Comparison of ENCODE assay signal across 11 cellular contexts in the genomic region with DNA sequence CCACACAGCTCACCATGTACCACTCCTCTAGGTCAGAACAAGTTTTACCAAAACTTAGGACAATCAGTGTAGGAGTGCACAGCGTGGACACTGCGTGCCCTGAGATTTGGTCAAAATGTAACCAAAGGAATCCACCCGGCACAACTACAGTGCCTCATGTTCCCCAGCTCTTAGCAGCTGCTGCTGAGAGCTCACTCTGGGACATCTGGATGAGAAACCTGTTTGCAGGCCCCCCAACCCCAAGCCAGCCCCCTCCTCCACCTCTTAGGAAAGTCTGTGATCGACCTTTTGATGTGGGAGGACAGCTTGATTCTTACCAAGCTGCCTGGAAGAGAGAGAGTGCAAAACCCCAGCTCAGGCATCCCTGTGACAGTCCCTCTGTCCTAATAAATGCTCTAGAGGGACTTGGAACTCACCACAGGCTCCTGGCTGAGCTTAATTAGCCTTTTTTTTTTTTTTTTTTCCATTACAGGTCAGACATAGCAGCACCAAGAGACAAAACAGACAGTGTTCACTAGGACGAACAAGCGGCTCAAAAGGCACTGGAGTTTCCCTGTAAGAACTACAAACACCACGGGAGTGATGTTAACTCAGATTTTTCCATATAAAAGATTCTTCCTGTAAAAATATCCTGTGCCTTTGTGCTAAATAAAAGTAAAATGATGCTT.
DNase-seq lines count a peak whose midpoint lies in the region; ATAC-seq and TF ChIP-seq lines count a peak whose summit lies in the region.
"Had no signal": no experiment of that assay in that cellular context is flagged by ENCODE, and none has a peak within 500 bp of the region (broad histone marks: within the 10 kb centered on the region; RNA-seq: fewer than 3 reads in every experiment).

No MANE protein-coding gene starts in this region.

- H3K27ac Mint-ChIP-seq in activated T-helper 1 cell treated with anti-CD3 and anti-CD28 coated beads, Interleukin-12 subunit alpha, Interleukin-12 subunit beta, Interleukin-2, Interleukin-4 antibody, amounts not matched to agents 30 ng/mL and 10 ng/mL and 1 ng/mL, durations not matched to agents 14 hours and 24 hours and 36 hours: no peak overlapping the region
- H3K27ac Mint-ChIP-seq in CD8-positive, alpha-beta T cell: no peak overlapping the region
- H3K27ac Mint-ChIP-seq: stimulated activated naive CD8-positive, alpha-beta T cell treated with anti-CD3 and anti-CD28 coated beads, Interleukin-15, Interleukin-2, amounts not matched to agents 100 ng/mL and 50 ng/mL, for 24 hours had no signal

- CTCF ChIA-PET in CD8-positive, alpha-beta T cell (lab: Charles Lee): interaction anchor here (0.8 kb wide), 1 partner anchor 11 kb away, joined by 4 read pairs; no protein-coding TSS in a partner anchor

- H3K4me3 ChIP-seq in coronary artery (peak overlapping the region; percentile 75), lower lobe of right lung (peak overlapping the region; percentile 61), thyroid gland (replicated peaks in 1 of 3) (peak overlapping the region; percentile 18 to 49 (median 37))
- H3K4me3 ChIP-seq in CD8-positive, alpha-beta T cell (ENCODE audit: low read depth, low read length): no peak overlapping the region
- H3K4me3 ChIP-seq: A549 had no signal

- no peaks in the 10 kb centered on the region for H3K9me3 Mint-ChIP-seq in activated T-helper 1 cell treated with anti-CD3 and anti-CD28 coated beads, Interleukin-12 subunit alpha, Interleukin-12 subunit beta, Interleukin-2, Interleukin-4 antibody, amounts not matched to agents 30 ng/mL and 10 ng/mL and 1 ng/mL, durations not matched to agents 14 hours and 24 hours and 36 hours
- no peaks in the 10 kb centered on the region for H3K9me3 Mint-ChIP-seq in CD8-positive, alpha-beta T cell
- H3K9me3 Mint-ChIP-seq: stimulated activated naive CD8-positive, alpha-beta T cell treated with anti-CD3 and anti-CD28 coated beads, Interleukin-15, Interleukin-2, amounts not matched to agents 100 ng/mL and 50 ng/mL, for 24 hours had no signal

- no peak for TF ChIP-seq CTCF in coronary artery (IDR thresholded peaks at IDR 0.05)
- TF ChIP-seq CTCF in lower lobe of right lung (IDR thresholded peaks at IDR 0.05): no peak
- no peak for TF ChIP-seq CTCF in thyroid gland (IDR thresholded peaks at IDR 0.05)
- TF ChIP-seq CTCF in CD8-positive, alpha-beta T cell (IDR thresholded peaks at IDR 0.05): no peak

- no peak for ATAC-seq in lower lobe of right lung
- no peak for ATAC-seq in CD8-positive, alpha-beta T cell
- ATAC-seq: A549 had no signal

- H3K36me3 ChIP-seq in lower lobe of right lung (no peaks in the 10 kb centered on the region), thyroid gland (no peaks in the 10 kb centered on the region)
- H3K36me3 ChIP-seq in CD8-positive, alpha-beta T cell (ENCODE audit: insufficient read depth, low read length): no peaks in the 10 kb centered on the region

- POLR2A ChIA-PET in CD8-positive, alpha-beta T cell (lab: Charles Lee): no interaction called here

- peaks cover 86% of the 10 kb centered on the region for H3K4me1 ChIP-seq in lower lobe of right lung
- H3K4me1 ChIP-seq in thyroid gland: peaks cover 43 to 83% of the 10 kb centered on the region in 2 donors
- H3K4me1 ChIP-seq in CD8-positive, alpha-beta T cell (ENCODE audit: insufficient read depth, low read length): peaks cover 7% of the 10 kb centered on the region

- H3K27me3 ChIP-seq in lower lobe of right lung (ENCODE audit: low read depth) (no peaks in the 10 kb centered on the region), thyroid gland (no peaks in the 10 kb centered on the region)
- H3K27me3 ChIP-seq in CD8-positive, alpha-beta T cell (ENCODE audit: insufficient read depth, low read length): no peaks in the 10 kb centered on the region

- H3K27ac ChIP-seq in coronary artery (peak overlapping the region; percentile 36 to 81), lower lobe of right lung (peak overlapping the region; percentile 89), thyroid gland (peak overlapping the region; percentile 79 to 93 (median 89))
- H3K27ac ChIP-seq in CD8-positive, alpha-beta T cell (ENCODE audit: low read depth, low read length): no peak overlapping the region
- H3K27ac ChIP-seq: KMS-11 had no signal

- peaks cover 16% of the 10 kb centered on the region for H3K27me3 Mint-ChIP-seq in activated T-helper 1 cell treated with anti-CD3 and anti-CD28 coated beads, Interleukin-12 subunit alpha, Interleukin-12 subunit beta, Interleukin-2, Interleukin-4 antibody, amounts not matched to agents 30 ng/mL and 10 ng/mL and 1 ng/mL, durations not matched to agents 14 hours and 24 hours and 36 hours (ENCODE audit: insufficient read depth)
- H3K27me3 Mint-ChIP-seq in CD8-positive, alpha-beta T cell (ENCODE audit: low read depth): peaks cover 12% of the 10 kb centered on the region

- no peaks in the 10 kb centered on the region for H3K36me3 Mint-ChIP-seq in activated T-helper 1 cell treated with anti-CD3 and anti-CD28 coated beads, Interleukin-12 subunit alpha, Interleukin-12 subunit beta, Interleukin-2, Interleukin-4 antibody, amounts not matched to agents 30 ng/mL and 10 ng/mL and 1 ng/mL, durations not matched to agents 14 hours and 24 hours and 36 hours (ENCODE audit: low read depth)
- no peaks in the 10 kb centered on the region for H3K36me3 Mint-ChIP-seq in CD8-positive, alpha-beta T cell

- DNase-seq in NCI-H1417 (lab: John Stamatoyannopoulos, UW) (peak in 2 of 3 experiments; percentile 43 to 69), NCI-H1417 treated with DMSO at 0.1 percent for 48 hours (lab: John Stamatoyannopoulos, UW) (no peak), coronary artery (ENCODE audit: low spot score) (no peak), lower lobe of right lung (no peak), thyroid gland (no peak), erythroblast (lab: John Stamatoyannopoulos, UW) (no peak)
- DNase-seq in activated T-helper 1 cell treated with anti-CD3 and anti-CD28 coated beads, Interleukin-12 subunit alpha, Interleukin-12 subunit beta, Interleukin-2, Interleukin-4 antibody, amounts not matched to agents 30 ng/mL and 10 ng/mL and 1 ng/mL, durations not matched to agents 14 hours and 24 hours and 36 hours (ENCODE audit: low spot score): no peak
- DNase-seq in CD8-positive, alpha-beta T cell: no peak

- H3K4me3 Mint-ChIP-seq in activated T-helper 1 cell treated with anti-CD3 and anti-CD28 coated beads, Interleukin-12 subunit alpha, Interleukin-12 subunit beta, Interleukin-2, Interleukin-4 antibody, amounts not matched to agents 30 ng/mL and 10 ng/mL and 1 ng/mL, durations not matched to agents 14 hours and 24 hours and 36 hours: no peak overlapping the region
- no peak overlapping the region for H3K4me3 Mint-ChIP-seq in CD8-positive, alpha-beta T cell

- peaks cover 10% of the 10 kb centered on the region for H3K4me1 Mint-ChIP-seq in activated T-helper 1 cell treated with anti-CD3 and anti-CD28 coated beads, Interleukin-12 subunit alpha, Interleukin-12 subunit beta, Interleukin-2, Interleukin-4 antibody, amounts not matched to agents 30 ng/mL and 10 ng/mL and 1 ng/mL, durations not matched to agents 14 hours and 24 hours and 36 hours (ENCODE audit: low read depth)
- peaks cover 8% of the 10 kb centered on the region for H3K4me1 Mint-ChIP-seq in CD8-positive, alpha-beta T cell (ENCODE audit: low read depth)

- intact Hi-C loops in lower lobe of right lung (cut with DNase I): loop anchor here (10.0 kb wide), 1 partner anchor 55 kb away; no protein-coding TSS in a partner anchor
- intact Hi-C loops in thyroid gland (cut with DNase I): loop anchor here (10.0 kb wide), 1 partner anchor 115 kb away; no protein-coding TSS in a partner anchor
- intact Hi-C loops in activated T-helper 1 cell treated with anti-CD3 and anti-CD28 coated beads, Interleukin-12 subunit alpha, Interleukin-12 subunit beta, Interleukin-2, Interleukin-4 antibody, amounts not matched to agents 30 ng/mL and 10 ng/mL and 1 ng/mL, durations not matched to agents 14 hours and 24 hours and 36 hours (cut with micrococcal nuclease): loop anchor here (5.0 kb wide), 2 partner anchors 103 to 148 kb away; a partner anchor contains a TSS
- intact Hi-C loops in CD8-positive, alpha-beta T cell (cut with DNase I, micrococcal nuclease): loop anchor here in 1 of 2 experiments (5.0 kb wide), 1 partner anchor 617 kb away; no protein-coding TSS in a partner anchor

- 20 to 28% methylated on average over 7 of the region's 7 CpGs for WGBS in thyroid gland, 2 donors

- H3K9me3 ChIP-seq in lower lobe of right lung (no peaks in the 10 kb centered on the region), thyroid gland (no peaks in the 10 kb centered on the region)
- no peaks in the 10 kb centered on the region for H3K9me3 ChIP-seq in CD8-positive, alpha-beta T cell (ENCODE audit: low read length)
- H3K9me3 ChIP-seq: A549 had no signal

- TF ChIP-seq POLR2A in thyroid gland (IDR thresholded peaks at IDR 0.05) (no peak), erythroblast (IDR thresholded peaks at IDR 0.05; ENCODE audit: low read length) (no peak)

Comparison
In these comparisons a context has a peak if more than half of its experiments do, and no peak if none do; other contexts are left out.
1. DNase-seq: peak in NCI-H1417 (2 of 3); none in NCI-H1417 treated with DMSO at 0.1 percent for 48 hours (single experiment), coronary artery (single experiment), lower lobe of right lung (single experiment), thyroid gland (0 of 2), activated T-helper 1 cell treated with anti-CD3 and anti-CD28 coated beads, Interleukin-12 subunit alpha, Interleukin-12 subunit beta, Interleukin-2, Interleukin-4 antibody, amounts not matched to agents 30 ng/mL and 10 ng/mL and 1 ng/mL, durations not matched to agents 14 hours and 24 hours and 36 hours (single experiment), CD8-positive, alpha-beta T cell (0 of 7) and erythroblast (0 of 2).